Comparison of ENCODE assay signal across 1 cellular context in genomic region chr2:19141234-19142004, GRCh38.
TF ChIP-seq lines count a peak whose summit lies in the region.

No MANE protein-coding gene starts in this region.

TF ChIP-seq in GM23338, 12 proteins besides CTCF, POLR2A, EP300 and RAD21:
- TF ChIP-seq ZNF462 (CRISPR knock-in tag; IDR thresholded peaks at IDR 0.05) = no peak
- no peak for TF ChIP-seq POLR2AphosphoS5 (IDR thresholded peaks at IDR 0.05; ENCODE audit: low read depth)
